In genomic region chr19:45876411-45877197, GRCh38 we compare ENCODE assay signal across 1 cellular context.
TF ChIP-seq lines count a peak whose summit lies in the region.

No MANE protein-coding gene starts in this region.

TF ChIP-seq in H1, 55 proteins besides CTCF, POLR2A, EP300 and RAD21:
- no peak for TF ChIP-seq SP1 (IDR thresholded peaks at IDR 0.05; ENCODE audit: low read depth, low read length)
- TF ChIP-seq MAFK (IDR thresholded peaks at IDR 0.05; ENCODE audit: low read depth, low read length): no peak
- no peak for TF ChIP-seq PHF8 (conservative IDR thresholded peaks at IDR 0.05; ENCODE audit: low read depth, low read length)
- no peak for TF ChIP-seq SAP30 (IDR thresholded peaks at IDR 0.05; ENCODE audit: insufficient read depth, insufficient replicate concordance, low read length)
- no peak for TF ChIP-seq TAF1 (IDR thresholded peaks at IDR 0.05; ENCODE audit: low read depth, low read length)
- TF ChIP-seq ZNF274 (IDR thresholded peaks at IDR 0.05; ENCODE audit: borderline replicate concordance, extremely low read depth, low read length): no peak
- TF ChIP-seq EGR1 (IDR thresholded peaks at IDR 0.05; ENCODE audit: borderline replicate concordance, low read depth, low read length): no peak
- no peak for TF ChIP-seq KDM1A (IDR thresholded peaks at IDR 0.05; ENCODE audit: borderline replicate concordance, low read length)
